Comparison of ENCODE assay signal across 1 cellular context in the genomic region with DNA sequence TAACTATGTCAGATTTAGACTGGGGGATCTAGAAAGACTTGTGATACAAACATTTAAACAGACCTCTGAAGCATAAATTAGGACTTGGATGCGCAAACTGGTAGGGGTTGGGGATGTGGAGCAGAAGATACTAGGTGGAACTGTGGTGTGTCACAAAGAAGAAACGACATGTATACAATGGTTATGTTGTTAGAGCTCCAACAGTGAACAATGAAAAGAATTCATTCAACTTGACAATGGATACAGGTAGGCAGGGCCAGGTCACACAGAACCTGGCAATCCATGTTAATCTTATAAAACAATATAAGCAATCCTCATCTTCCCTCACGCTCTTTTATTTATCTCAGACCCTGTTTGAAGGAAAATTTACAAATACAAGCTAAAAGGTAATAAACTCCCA.
TF ChIP-seq lines count a peak whose summit lies in the region.

No MANE protein-coding gene starts in this region.

TF ChIP-seq in GM23338, 12 proteins besides CTCF, POLR2A, EP300 and RAD21 (continued from another document):
- TF ChIP-seq ZNF462 (CRISPR knock-in tag; IDR thresholded peaks at IDR 0.05) (no peak), ETS1 (IDR thresholded peaks at IDR 0.05) (no peak), REST (IDR thresholded peaks at IDR 0.05; ENCODE audit: unreplicated experiment) (no peak), EZH2 (IDR thresholded peaks at IDR 0.05; ENCODE audit: low read depth, unreplicated experiment) (no peak), ZNF331 (CRISPR knock-in tag; IDR thresholded peaks at IDR 0.05; ENCODE audit: low read depth) (no peak), CREB1 (CRISPR knock-in tag; IDR thresholded peaks at IDR 0.05; ENCODE audit: low read depth) (no peak), STAT1 (IDR thresholded peaks at IDR 0.05; ENCODE audit: unreplicated experiment) (no peak), NANOG (IDR thresholded peaks at IDR 0.05; ENCODE audit: borderline replicate concordance) (no peak), EZH2phosphoT487 (IDR thresholded peaks at IDR 0.05; ENCODE audit: unreplicated experiment) (no peak), POLR2AphosphoS5 (IDR thresholded peaks at IDR 0.05; ENCODE audit: low read depth) (no peak), ZNF114 (CRISPR knock-in tag; IDR thresholded peaks at IDR 0.05) (no peak)
